Comparison of ENCODE assay signal across 14 cellular contexts in the genomic region with DNA sequence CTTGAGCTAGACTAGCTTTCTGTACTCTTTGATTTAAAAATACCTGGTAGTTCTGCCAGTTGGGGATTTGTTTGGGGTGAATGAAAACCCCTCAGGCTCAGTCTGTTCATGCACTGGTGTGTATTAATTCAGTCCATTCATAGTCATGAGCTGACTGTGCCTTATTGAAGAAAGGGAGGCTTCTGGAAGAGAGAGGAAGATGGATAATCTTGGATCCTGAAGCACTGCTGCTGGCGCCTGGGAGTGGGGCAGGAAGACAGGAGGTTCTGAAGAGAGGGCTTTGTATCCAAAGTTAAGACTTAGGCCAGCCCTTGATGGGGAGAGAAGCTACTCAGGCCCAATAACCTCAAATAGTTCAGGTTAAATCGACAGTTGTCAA.
DNase-seq lines count a peak whose midpoint lies in the region; ATAC-seq, FAIRE-seq and TF ChIP-seq lines count a peak whose summit lies in the region.
"Had no signal": no experiment of that assay in that cellular context is flagged by ENCODE, and none has a peak within 500 bp of the region (broad histone marks: within the 10 kb centered on the region; RNA-seq: fewer than 3 reads in every experiment).

No MANE protein-coding gene starts in this region.

- WGBS in mesendoderm (ENCODE audit: extremely low coverage, insufficient coverage, low lambda C conversion rate), result no CpG with 5 or more reads among the region's 2 CpGs
- WGBS in tibial nerve, 2 donors, result 35 to 48% methylated on average over 2 of the region's 2 CpGs

- no peak overlapping the region for H4K5ac ChIP-seq in mesendoderm (ENCODE audit: low read length)

- H3K9me3 ChIP-seq in cardiac muscle cell (ENCODE audit: low read depth), result no peaks in the 10 kb centered on the region
- no peaks in the 10 kb centered on the region for H3K9me3 ChIP-seq in tibial nerve
- H3K9me3 ChIP-seq: left lung had no signal

- H2BK15ac ChIP-seq in mesendoderm (replicated peaks; ENCODE audit: low read depth), result no peak overlapping the region

- TF ChIP-seq CTCF in cardiac muscle cell (IDR thresholded peaks at IDR 0.05; ENCODE audit: low read depth, low read length), result no peak
- TF ChIP-seq CTCF in coronary artery (IDR thresholded peaks at IDR 0.05), result no peak
- no peak for TF ChIP-seq CTCF in tibial nerve (IDR thresholded peaks at IDR 0.05)
- TF ChIP-seq CTCF in D721Med (IDR thresholded peaks at IDR 0.05; ENCODE audit: insufficient read depth, missing control alignments), result no peak

- no peak for TF ChIP-seq EP300 in tibial nerve (IDR thresholded peaks at IDR 0.05)

- no peak for DNase-seq in cardiac muscle cell (ENCODE audit: low read depth in 1 of 2, low spot score in 1 of 2)
- no peak for DNase-seq in cardiac septum (ENCODE audit: low spot score)
- DNase-seq in coronary artery (ENCODE audit: low spot score), result no peak
- no peak for DNase-seq in mesendoderm
- no peak for DNase-seq in tibial nerve (ENCODE audit: low spot score in 2 of 2)
- no peak for DNase-seq in NCI-H1694 treated with DMSO at 0.1 percent for 48 hours (lab: John Stamatoyannopoulos, UW)
- no peak for DNase-seq in D721Med (ENCODE audit: insufficient read length, low spot score)
- DNase-seq: left lung, NCI-H510A, occipital lobe, Right ventricle myocardium superior had no signal

- FAIRE-seq in D721Med (lab: Jason Lieb, UNC), result no peak
- FAIRE-seq: HepG2 had no signal

- H3K27ac ChIP-seq in cardiac muscle cell (peak overlapping the region; percentile 29), coronary artery (peak overlapping the region in 1 of 2 donors; percentile 54), mesendoderm (ENCODE audit: low read depth, low read length) (no peak overlapping the region), tibial nerve (peak overlapping the region in 3 of 4 donors; percentile 15 to 75 (median 65))
- H3K27ac ChIP-seq: left lung, VCaP had no signal

- H3K4me3 ChIP-seq in cardiac muscle cell (no peak overlapping the region), coronary artery (peak overlapping the region; percentile 37), mesendoderm (ENCODE audit: low read length) (no peak overlapping the region), tibial nerve (no peak overlapping the region)
- H3K4me3 ChIP-seq: left lung had no signal

- no peak for ATAC-seq in GM18873 (IDR thresholded peaks at IDR 0.05; ENCODE audit: low FRiP score, unreplicated experiment)
- ATAC-seq: HepG2, left lung had no signal

- no peak overlapping the region for H3K56ac ChIP-seq in mesendoderm (ENCODE audit: low read length)

- H2BK5ac ChIP-seq in mesendoderm (ENCODE audit: low read length), result no peak overlapping the region

- H3K23ac ChIP-seq in mesendoderm (ENCODE audit: low read length), result no peak overlapping the region

- H3K36me3 ChIP-seq in cardiac muscle cell (no peaks in the 10 kb centered on the region), mesendoderm (ENCODE audit: control insufficient read depth, insufficient read depth, low read length) (no peaks in the 10 kb centered on the region), tibial nerve (peaks cover 0 to 4% (median 0%) of the 10 kb centered on the region in 3 donors)

- peak overlapping the region; percentile 3 for H3K18ac ChIP-seq in mesendoderm (ENCODE audit: low read length)

- no peak overlapping the region for H4K8ac ChIP-seq in mesendoderm (ENCODE audit: low read depth, low read length)

- peaks cover 5% of the 10 kb centered on the region for H3K79me2 ChIP-seq in mesendoderm (ENCODE audit: control insufficient read depth, insufficient read depth, low read length)

- TF ChIP-seq POLR2A in tibial nerve (IDR thresholded peaks at IDR 0.05), result no peak

- no peak overlapping the region for H3K9ac ChIP-seq in mesendoderm (ENCODE audit: low read length)

- no peak overlapping the region for H3K4ac ChIP-seq in mesendoderm (ENCODE audit: low read depth, low read length)

- H3K4me1 ChIP-seq in cardiac muscle cell (ENCODE audit: low read depth), result peaks cover 15% of the 10 kb centered on the region
- peaks cover 10% of the 10 kb centered on the region for H3K4me1 ChIP-seq in mesendoderm (ENCODE audit: control insufficient read depth, low read depth, low read length)
- peaks cover 0 to 64% (median 29%) of the 10 kb centered on the region in 4 donors for H3K4me1 ChIP-seq in tibial nerve

- peaks cover 14% of the 10 kb centered on the region for H3K79me1 ChIP-seq in mesendoderm (ENCODE audit: low read length)

- H2BK120ac ChIP-seq in mesendoderm (ENCODE audit: low read depth, low read length), result no peak overlapping the region

- H2AK5ac ChIP-seq in mesendoderm (ENCODE audit: low read length), result no peak overlapping the region

- H3K4me2 ChIP-seq in mesendoderm (ENCODE audit: low read length), result no peak overlapping the region

- no peaks in the 10 kb centered on the region for H3K27me3 ChIP-seq in cardiac muscle cell
- no peaks in the 10 kb centered on the region for H3K27me3 ChIP-seq in mesendoderm (ENCODE audit: insufficient read depth, low read length, poor library complexity)
- no peaks in the 10 kb centered on the region for H3K27me3 ChIP-seq in tibial nerve
- H3K27me3 ChIP-seq: left lung had no signal

- intact Hi-C loops in cardiac septum (cut with DNase I), result no loop called here
